Comparison of ENCODE assay signal across 8 cellular contexts in genomic region chr5:126777974-126778674, GRCh38. TPM values are rescaled to one million over a fixed set of nuclear protein-coding genes. Genes with fewer than 3 reads are reported as not detected.
DNase-seq lines count a peak whose midpoint lies in the region; ATAC-seq and TF ChIP-seq lines count a peak whose summit lies in the region.

No MANE protein-coding gene starts in this region.

- ATAC-seq in HG03457 (IDR thresholded peaks at IDR 0.05; ENCODE audit: unreplicated experiment) (peak; percentile 61), left lobe of liver (peak; percentile 62)

- H3K4me1 ChIP-seq in BE2C (no peaks in the 10 kb centered on the region), colonic mucosa (no peaks in the 10 kb centered on the region)

- H3K36me3 ChIP-seq in BE2C, result peaks cover 20% of the 10 kb centered on the region
- no peaks in the 10 kb centered on the region for H3K36me3 ChIP-seq in colonic mucosa

- TF ChIP-seq CTCF in BE2C (IDR thresholded peaks at IDR 0.05; ENCODE audit: low read depth, low read length) (no peak), colonic mucosa (IDR thresholded peaks at IDR 0.05) (no peak)

- intact Hi-C loops in colonic mucosa (cut with DNase I), result no loop called here

- peak overlapping the region; percentile 89 for H3K27ac ChIP-seq in colonic mucosa

- H3K4me3 ChIP-seq in BE2C (ENCODE audit: low read depth, low read length) (peak overlapping the region; percentile 94), colonic mucosa (peak overlapping the region; percentile 81)

- H3K27me3 ChIP-seq in BE2C (no peaks in the 10 kb centered on the region), colonic mucosa (no peaks in the 10 kb centered on the region)

- DNase-seq in BE2C, result peak; percentile 96
- DNase-seq in GM19240 (ENCODE audit: insufficient read length, low spot score), result peak; percentile 45
- DNase-seq in NCI-H524 (lab: John Stamatoyannopoulos, UW), result peak; percentile 91 to 93
- peak; percentile 97 for DNase-seq in activated CD4-positive, alpha-beta T cell treated with anti-CD3 and anti-CD28 coated beads for 48 hours
- peak; percentile 96 for DNase-seq in colonic mucosa
- peak; percentile 85 for DNase-seq in left lobe of liver (ENCODE audit: low spot score)
- DNase-seq in stimulated activated CD4-positive, alpha-beta T cell treated with anti-CD3 and anti-CD28 coated beads, Interleukin-2, amount 100 ng/mL, for 24 hours, result peak; percentile 92 to 93

- no peaks in the 10 kb centered on the region for H3K9me3 ChIP-seq in BE2C
- no peaks in the 10 kb centered on the region for H3K9me3 ChIP-seq in colonic mucosa

- peak overlapping the region; percentile 83 to 98 for H3K9ac ChIP-seq in colonic mucosa (ENCODE audit: low read depth in 2 of 2, low read length in 2 of 2)

RNA-seq across cellular contexts. Expression of gene LMNB1, which starts 1.2 kb away (rescaled TPM):
- 22.0 TPM for polyA plus RNA-seq in BE2C (2012; ENCODE audit: insufficient read depth, insufficient read length, low read depth)
- total RNA-seq in colonic mucosa, result 100 to 1,000 TPM in 1 of 2 donors, 10 to 100 TPM in 1; 58.0 to 216 TPM
- 4.6 TPM for total RNA-seq in left lobe of liver

Comparison
In these comparisons a context has a peak if more than half of its experiments do, and no peak if none do; other contexts are left out.
1. Peak in every context shown above with its lines: DNase-seq, ATAC-seq, H3K4me3 ChIP-seq and H3K27ac ChIP-seq.
2. DNase-seq: peak in every context shown above with its lines; median percentile 97 in activated CD4-positive, alpha-beta T cell treated with anti-CD3 and anti-CD28 coated beads for 48 hours; 96 in BE2C; 96 in colonic mucosa; 92 in stimulated activated CD4-positive, alpha-beta T cell treated with anti-CD3 and anti-CD28 coated beads, Interleukin-2, amount 100 ng/mL, for 24 hours; 92 in NCI-H524; 85 in left lobe of liver; 45 in GM19240.
3. RNA of gene LMNB1, which starts 1.2 kb away (total RNA-seq): 58.0 to 216 TPM in colonic mucosa; 4.6 TPM in left lobe of liver (single experiment); every median in the first group is over 10 times any median in the second.